Comparison of ENCODE assay signal across 1 cellular context in the genomic region with DNA sequence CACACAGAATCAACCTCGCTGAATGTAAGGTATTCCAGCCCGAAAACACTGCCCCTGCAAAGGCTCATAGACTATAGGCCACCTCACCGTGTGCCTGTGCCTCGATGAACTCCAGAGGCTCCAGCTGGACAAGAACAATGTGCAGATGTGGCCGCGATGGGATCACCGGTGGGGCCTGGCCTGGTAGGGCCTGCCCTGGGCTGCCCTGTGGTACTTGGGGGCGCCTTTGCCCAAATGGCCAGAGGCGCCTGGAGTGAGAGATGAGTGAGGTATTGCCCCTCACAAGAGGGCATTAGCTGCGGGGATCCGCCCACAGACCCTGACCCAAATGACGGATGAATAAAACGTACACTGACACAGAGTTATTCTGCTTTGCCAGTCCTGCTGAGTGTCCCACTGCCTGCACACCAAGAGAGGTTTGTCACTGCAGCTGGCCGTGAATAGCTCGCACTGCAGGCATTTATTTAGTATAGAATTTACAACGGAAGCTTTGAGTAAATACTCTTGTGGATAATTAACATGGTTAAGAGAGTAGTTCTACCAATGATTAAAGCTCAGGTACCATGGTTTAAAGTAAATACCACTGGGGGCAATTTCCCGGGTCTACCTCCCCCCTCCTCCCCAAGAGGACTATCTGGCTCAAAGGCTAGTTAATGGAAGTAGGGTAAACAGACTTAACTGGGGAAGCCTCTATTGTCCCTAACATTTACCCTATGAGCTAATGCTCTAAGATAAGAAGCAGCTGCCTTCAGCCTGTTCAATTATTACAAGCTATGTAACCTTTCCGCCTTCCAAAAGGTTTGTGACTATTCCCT.
TF ChIP-seq lines count a peak whose summit lies in the region.

No MANE protein-coding gene starts in this region.

TF ChIP-seq in HepG2, 621 proteins besides CTCF, POLR2A, EP300 and RAD21 (continued from another document):
- TF ChIP-seq, protein P1, sequence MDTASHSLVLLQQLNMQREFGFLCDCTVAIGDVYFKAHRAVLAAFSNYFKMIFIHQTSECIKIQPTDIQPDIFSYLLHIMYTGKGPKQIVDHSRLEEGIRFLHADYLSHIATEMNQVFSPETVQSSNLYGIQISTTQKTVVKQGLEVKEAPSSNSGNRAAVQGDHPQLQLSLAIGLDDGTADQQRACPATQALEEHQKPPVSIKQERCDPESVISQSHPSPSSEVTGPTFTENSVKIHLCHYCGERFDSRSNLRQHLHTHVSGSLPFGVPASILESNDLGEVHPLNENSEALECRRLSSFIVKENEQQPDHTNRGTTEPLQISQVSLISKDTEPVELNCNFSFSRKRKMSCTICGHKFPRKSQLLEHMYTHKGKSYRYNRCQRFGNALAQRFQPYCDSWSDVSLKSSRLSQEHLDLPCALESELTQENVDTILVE (CRISPR knock-in tag; IDR thresholded peaks at IDR 0.05): no peak
- TF ChIP-seq, protein P2, sequence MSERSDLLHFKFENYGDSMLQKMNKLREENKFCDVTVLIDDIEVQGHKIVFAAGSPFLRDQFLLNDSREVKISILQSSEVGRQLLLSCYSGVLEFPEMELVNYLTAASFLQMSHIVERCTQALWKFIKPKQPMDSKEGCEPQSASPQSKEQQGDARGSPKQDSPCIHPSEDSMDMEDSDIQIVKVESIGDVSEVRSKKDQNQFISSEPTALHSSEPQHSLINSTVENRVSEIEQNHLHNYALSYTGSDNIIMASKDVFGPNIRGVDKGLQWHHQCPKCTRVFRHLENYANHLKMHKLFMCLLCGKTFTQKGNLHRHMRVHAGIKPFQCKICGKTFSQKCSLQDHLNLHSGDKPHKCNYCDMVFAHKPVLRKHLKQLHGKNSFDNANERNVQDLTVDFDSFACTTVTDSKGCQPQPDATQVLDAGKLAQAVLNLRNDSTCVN (CRISPR knock-in tag; IDR thresholded peaks at IDR 0.05; ENCODE audit: borderline replicate concordance): no peak
- TF ChIP-seq, protein P3, sequence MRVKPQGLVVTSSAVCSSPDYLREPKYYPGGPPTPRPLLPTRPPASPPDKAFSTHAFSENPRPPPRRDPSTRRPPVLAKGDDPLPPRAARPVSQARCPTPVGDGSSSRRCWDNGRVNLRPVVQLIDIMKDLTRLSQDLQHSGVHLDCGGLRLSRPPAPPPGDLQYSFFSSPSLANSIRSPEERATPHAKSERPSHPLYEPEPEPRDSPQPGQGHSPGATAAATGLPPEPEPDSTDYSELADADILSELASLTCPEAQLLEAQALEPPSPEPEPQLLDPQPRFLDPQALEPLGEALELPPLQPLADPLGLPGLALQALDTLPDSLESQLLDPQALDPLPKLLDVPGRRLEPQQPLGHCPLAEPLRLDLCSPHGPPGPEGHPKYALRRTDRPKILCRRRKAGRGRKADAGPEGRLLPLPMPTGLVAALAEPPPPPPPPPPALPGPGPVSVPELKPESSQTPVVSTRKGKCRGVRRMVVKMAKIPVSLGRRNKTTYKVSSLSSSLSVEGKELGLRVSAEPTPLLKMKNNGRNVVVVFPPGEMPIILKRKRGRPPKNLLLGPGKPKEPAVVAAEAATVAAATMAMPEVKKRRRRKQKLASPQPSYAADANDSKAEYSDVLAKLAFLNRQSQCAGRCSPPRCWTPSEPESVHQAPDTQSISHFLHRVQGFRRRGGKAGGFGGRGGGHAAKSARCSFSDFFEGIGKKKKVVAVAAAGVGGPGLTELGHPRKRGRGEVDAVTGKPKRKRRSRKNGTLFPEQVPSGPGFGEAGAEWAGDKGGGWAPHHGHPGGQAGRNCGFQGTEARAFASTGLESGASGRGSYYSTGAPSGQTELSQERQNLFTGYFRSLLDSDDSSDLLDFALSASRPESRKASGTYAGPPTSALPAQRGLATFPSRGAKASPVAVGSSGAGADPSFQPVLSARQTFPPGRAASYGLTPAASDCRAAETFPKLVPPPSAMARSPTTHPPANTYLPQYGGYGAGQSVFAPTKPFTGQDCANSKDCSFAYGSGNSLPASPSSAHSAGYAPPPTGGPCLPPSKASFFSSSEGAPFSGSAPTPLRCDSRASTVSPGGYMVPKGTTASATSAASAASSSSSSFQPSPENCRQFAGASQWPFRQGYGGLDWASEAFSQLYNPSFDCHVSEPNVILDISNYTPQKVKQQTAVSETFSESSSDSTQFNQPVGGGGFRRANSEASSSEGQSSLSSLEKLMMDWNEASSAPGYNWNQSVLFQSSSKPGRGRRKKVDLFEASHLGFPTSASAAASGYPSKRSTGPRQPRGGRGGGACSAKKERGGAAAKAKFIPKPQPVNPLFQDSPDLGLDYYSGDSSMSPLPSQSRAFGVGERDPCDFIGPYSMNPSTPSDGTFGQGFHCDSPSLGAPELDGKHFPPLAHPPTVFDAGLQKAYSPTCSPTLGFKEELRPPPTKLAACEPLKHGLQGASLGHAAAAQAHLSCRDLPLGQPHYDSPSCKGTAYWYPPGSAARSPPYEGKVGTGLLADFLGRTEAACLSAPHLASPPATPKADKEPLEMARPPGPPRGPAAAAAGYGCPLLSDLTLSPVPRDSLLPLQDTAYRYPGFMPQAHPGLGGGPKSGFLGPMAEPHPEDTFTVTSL (CRISPR knock-in tag; IDR thresholded peaks at IDR 0.05; ENCODE audit: borderline replicate concordance): peak; percentile 17; the same call in 1 of the 2 replicates
- no peak for TF ChIP-seq SOX6 (IDR thresholded peaks at IDR 0.05)
- 0 out of 2 replicates have a peak, but pooled peaks have one; percentile 27 for TF ChIP-seq SOX6 (CRISPR knock-in tag; IDR thresholded peaks at IDR 0.05)
- TF ChIP-seq, protein P4, sequence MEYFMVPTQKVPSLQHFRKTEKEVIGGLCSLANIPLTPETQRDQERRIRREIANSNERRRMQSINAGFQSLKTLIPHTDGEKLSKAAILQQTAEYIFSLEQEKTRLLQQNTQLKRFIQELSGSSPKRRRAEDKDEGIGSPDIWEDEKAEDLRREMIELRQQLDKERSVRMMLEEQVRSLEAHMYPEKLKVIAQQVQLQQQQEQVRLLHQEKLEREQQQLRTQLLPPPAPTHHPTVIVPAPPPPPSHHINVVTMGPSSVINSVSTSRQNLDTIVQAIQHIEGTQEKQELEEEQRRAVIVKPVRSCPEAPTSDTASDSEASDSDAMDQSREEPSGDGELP (IDR thresholded peaks at IDR 0.05; ENCODE audit: borderline replicate concordance, low read depth): 0 out of 2 replicates have a peak, but pooled peaks have one; percentile 15
- TF ChIP-seq ZNF263 (CRISPR knock-in tag; IDR thresholded peaks at IDR 0.05): peak; percentile 54; the same call in 1 of the 2 replicates
- TF ChIP-seq, protein P5, sequence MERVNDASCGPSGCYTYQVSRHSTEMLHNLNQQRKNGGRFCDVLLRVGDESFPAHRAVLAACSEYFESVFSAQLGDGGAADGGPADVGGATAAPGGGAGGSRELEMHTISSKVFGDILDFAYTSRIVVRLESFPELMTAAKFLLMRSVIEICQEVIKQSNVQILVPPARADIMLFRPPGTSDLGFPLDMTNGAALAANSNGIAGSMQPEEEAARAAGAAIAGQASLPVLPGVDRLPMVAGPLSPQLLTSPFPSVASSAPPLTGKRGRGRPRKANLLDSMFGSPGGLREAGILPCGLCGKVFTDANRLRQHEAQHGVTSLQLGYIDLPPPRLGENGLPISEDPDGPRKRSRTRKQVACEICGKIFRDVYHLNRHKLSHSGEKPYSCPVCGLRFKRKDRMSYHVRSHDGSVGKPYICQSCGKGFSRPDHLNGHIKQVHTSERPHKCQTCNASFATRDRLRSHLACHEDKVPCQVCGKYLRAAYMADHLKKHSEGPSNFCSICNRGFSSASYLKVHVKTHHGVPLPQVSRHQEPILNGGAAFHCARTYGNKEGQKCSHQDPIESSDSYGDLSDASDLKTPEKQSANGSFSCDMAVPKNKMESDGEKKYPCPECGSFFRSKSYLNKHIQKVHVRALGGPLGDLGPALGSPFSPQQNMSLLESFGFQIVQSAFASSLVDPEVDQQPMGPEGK (CRISPR knock-in tag; IDR thresholded peaks at IDR 0.05): peak; percentile 71
- TF ChIP-seq FOXP1 (IDR thresholded peaks at IDR 0.05): no peak
- peak; percentile 30; the same call in 1 of the 2 replicates for TF ChIP-seq FOXP1 (CRISPR knock-in tag; IDR thresholded peaks at IDR 0.05)
TF ChIP-seq in HepG2: peak in this region for 8.
